In genomic region chr7:73909051-73909941, GRCh38 we compare ENCODE assay signal across 15 cellular contexts. TPM values are rescaled to one million over a fixed set of nuclear protein-coding genes. Genes with fewer than 3 reads are reported as not detected.
A peak's percentile ranks its signal among the peaks of the same experiment; 100 is the strongest.
DNase-seq lines count a peak whose midpoint lies in the region; ATAC-seq and TF ChIP-seq lines count a peak whose summit lies in the region.
"Had no signal": no experiment of that assay in that cellular context is flagged by ENCODE, and none has a peak within 500 bp of the region (broad histone marks: within the 10 kb centered on the region; RNA-seq: fewer than 3 reads in every experiment).

No MANE protein-coding gene starts in this region.

- DNase-seq in HEK293T (ENCODE audit: extremely low spot score) (peak; percentile 3), OCI-M1 (lab: John Stamatoyannopoulos, UW) (peak; percentile 80), globus pallidus (ENCODE audit: low spot score) (peak; percentile 47), sciatic nerve (ENCODE audit: low spot score) (no peak), SW480 (ENCODE audit: low spot score) (no peak)
- DNase-seq in NK-92 treated with Interleukin-12 subunit alpha and Interleukin-12 subunit beta, amount 100 ng/mL, for 24 hours (lab: John Stamatoyannopoulos, UW): no peak
- DNase-seq: activated CD4-positive, alpha-beta T cell treated with anti-CD3 and anti-CD28 coated beads for 1 hour; COR-L47; erythroblast; immature natural killer cell; NCI-H2171 treated with DMSO at 0.1 percent for 48 hours; stimulated activated CD4-positive, alpha-beta T cell treated with anti-CD3 and anti-CD28 coated beads, Interleukin-15, amount 100 ng/mL, for 24 hours had no signal

- ATAC-seq in sciatic nerve: peak; percentile 61
- no peak for ATAC-seq in HG03175 (IDR thresholded peaks at IDR 0.05; ENCODE audit: unreplicated experiment)
- ATAC-seq: HCT116 had no signal

- POLR2A ChIA-PET in HEK293T (lab: Yijun Ruan, JAX): no interaction called here

- intact Hi-C loops in sciatic nerve (cut with DNase I): no loop called here

- CTCF ChIA-PET in HEK293T (lab: Yijun Ruan, JAX): no interaction called here

TF ChIP-seq in HEK293T, 16 proteins besides CTCF, POLR2A, EP300 and RAD21:
- TF ChIP-seq FOXM1 (IDR thresholded peaks at IDR 0.05; ENCODE audit: borderline replicate concordance) (no peak), CTBP1 (IDR thresholded peaks at IDR 0.05; ENCODE audit: borderline replicate concordance) (no peak)

RNA-seq across cellular contexts. Expression of gene TMEM270, which starts 48.3 kb away (rescaled TPM):
- not detected for total RNA-seq in sciatic nerve
- total RNA-seq: LHCN-M2 had no signal

Comparison
In these comparisons a context has a peak if more than half of its experiments do, and no peak if none do; other contexts are left out.
1. DNase-seq: peak in HEK293T (single experiment), OCI-M1 (single experiment) and globus pallidus (single experiment); none in sciatic nerve (single experiment), SW480 (single experiment) and NK-92 treated with Interleukin-12 subunit alpha and Interleukin-12 subunit beta, amount 100 ng/mL, for 24 hours (single experiment).